Comparison of ENCODE assay signal across 1 cellular context in the genomic region with DNA sequence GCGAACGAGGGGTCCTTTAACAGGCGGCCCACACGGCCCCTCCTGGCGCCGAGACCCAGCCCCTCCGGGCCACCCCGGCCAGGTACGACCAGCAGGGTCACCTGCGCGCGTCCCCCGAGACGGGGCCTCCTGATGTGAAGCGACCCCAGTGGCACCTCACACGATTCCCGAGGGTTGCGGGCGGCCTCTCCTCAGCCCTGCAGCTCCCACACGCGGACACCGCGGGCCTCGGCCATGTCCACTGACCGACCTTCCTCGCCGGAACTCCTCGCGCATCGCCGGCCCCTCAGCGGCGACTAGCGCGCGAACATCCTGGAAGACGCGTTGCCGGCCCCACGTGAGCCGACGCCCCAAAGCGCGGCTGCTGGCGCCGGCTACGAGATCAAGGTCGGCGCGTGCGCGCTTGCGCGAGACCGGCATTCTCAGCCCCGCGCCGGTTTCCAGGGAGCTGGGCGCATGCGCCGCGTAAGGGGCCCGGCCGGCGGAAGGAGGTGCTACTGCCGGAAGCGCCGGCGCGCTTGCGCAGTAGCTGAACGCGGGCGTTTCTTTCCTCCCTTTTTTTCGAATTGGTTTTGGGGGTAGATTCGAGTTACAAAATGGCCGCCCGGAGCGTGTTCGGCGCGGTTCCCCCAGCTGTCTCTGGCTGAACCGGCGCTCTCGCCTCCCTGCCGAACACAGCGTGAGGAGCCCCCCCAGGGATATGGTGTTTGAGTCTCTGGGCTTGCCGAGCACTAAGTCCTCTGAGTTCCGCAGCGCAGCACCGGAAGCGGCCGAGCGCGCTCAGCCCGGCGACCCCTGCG.
TF ChIP-seq lines count a peak whose summit lies in the region.

A gene with protein sequence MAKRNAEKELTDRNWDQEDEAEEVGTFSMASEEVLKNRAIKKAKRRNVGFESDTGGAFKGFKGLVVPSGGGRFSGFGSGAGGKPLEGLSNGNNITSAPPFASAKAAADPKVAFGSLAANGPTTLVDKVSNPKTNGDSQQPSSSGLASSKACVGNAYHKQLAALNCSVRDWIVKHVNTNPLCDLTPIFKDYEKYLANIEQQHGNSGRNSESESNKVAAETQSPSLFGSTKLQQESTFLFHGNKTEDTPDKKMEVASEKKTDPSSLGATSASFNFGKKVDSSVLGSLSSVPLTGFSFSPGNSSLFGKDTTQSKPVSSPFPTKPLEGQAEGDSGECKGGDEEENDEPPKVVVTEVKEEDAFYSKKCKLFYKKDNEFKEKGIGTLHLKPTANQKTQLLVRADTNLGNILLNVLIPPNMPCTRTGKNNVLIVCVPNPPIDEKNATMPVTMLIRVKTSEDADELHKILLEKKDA (plus strand): TSS at position 509 of the 800 bp plus-strand sequence. CDS start 4,253 bp downstream, outside the sequence.

TF ChIP-seq in GM12878, 131 proteins besides CTCF, POLR2A, EP300 and RAD21 (continued from another document and continues in another):
- TF ChIP-seq, protein P1, sequence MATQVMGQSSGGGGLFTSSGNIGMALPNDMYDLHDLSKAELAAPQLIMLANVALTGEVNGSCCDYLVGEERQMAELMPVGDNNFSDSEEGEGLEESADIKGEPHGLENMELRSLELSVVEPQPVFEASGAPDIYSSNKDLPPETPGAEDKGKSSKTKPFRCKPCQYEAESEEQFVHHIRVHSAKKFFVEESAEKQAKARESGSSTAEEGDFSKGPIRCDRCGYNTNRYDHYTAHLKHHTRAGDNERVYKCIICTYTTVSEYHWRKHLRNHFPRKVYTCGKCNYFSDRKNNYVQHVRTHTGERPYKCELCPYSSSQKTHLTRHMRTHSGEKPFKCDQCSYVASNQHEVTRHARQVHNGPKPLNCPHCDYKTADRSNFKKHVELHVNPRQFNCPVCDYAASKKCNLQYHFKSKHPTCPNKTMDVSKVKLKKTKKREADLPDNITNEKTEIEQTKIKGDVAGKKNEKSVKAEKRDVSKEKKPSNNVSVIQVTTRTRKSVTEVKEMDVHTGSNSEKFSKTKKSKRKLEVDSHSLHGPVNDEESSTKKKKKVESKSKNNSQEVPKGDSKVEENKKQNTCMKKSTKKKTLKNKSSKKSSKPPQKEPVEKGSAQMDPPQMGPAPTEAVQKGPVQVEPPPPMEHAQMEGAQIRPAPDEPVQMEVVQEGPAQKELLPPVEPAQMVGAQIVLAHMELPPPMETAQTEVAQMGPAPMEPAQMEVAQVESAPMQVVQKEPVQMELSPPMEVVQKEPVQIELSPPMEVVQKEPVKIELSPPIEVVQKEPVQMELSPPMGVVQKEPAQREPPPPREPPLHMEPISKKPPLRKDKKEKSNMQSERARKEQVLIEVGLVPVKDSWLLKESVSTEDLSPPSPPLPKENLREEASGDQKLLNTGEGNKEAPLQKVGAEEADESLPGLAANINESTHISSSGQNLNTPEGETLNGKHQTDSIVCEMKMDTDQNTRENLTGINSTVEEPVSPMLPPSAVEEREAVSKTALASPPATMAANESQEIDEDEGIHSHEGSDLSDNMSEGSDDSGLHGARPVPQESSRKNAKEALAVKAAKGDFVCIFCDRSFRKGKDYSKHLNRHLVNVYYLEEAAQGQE (IDR thresholded peaks at IDR 0.05; ENCODE audit: low read depth, low read length): 0 out of 2 replicates have a peak, but pooled peaks have one; percentile 14
- peak; percentile 82 for TF ChIP-seq TAF1 (IDR thresholded peaks at IDR 0.05; ENCODE audit: borderline replicate concordance, low read depth, low read length)
- peak; percentile 71; the same call in 1 of the 2 replicates for TF ChIP-seq CHD2 (IDR thresholded peaks at IDR 0.05; ENCODE audit: borderline replicate concordance, low read depth, low read length)
- peak; percentile 86 to 93 for TF ChIP-seq BHLHE40 (IDR thresholded peaks at IDR 0.05; ENCODE audit: borderline replicate concordance in 1 of 2, low read depth in 2 of 2, low read length in 1 of 2)
- peak; percentile 34; the same call in 1 of the 2 replicates for TF ChIP-seq SMARCA5 (IDR thresholded peaks at IDR 0.05)
- TF ChIP-seq SREBF1 (IDR thresholded peaks at IDR 0.05; ENCODE audit: low read length): no peak
- TF ChIP-seq HDAC6 (IDR thresholded peaks at IDR 0.05; ENCODE audit: unreplicated experiment): no peak
- TF ChIP-seq, protein P2, sequence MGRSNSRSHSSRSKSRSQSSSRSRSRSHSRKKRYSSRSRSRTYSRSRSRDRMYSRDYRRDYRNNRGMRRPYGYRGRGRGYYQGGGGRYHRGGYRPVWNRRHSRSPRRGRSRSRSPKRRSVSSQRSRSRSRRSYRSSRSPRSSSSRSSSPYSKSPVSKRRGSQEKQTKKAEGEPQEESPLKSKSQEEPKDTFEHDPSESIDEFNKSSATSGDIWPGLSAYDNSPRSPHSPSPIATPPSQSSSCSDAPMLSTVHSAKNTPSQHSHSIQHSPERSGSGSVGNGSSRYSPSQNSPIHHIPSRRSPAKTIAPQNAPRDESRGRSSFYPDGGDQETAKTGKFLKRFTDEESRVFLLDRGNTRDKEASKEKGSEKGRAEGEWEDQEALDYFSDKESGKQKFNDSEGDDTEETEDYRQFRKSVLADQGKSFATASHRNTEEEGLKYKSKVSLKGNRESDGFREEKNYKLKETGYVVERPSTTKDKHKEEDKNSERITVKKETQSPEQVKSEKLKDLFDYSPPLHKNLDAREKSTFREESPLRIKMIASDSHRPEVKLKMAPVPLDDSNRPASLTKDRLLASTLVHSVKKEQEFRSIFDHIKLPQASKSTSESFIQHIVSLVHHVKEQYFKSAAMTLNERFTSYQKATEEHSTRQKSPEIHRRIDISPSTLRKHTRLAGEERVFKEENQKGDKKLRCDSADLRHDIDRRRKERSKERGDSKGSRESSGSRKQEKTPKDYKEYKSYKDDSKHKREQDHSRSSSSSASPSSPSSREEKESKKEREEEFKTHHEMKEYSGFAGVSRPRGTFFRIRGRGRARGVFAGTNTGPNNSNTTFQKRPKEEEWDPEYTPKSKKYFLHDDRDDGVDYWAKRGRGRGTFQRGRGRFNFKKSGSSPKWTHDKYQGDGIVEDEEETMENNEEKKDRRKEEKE (IDR thresholded peaks at IDR 0.05): no peak
- TF ChIP-seq, protein P3, sequence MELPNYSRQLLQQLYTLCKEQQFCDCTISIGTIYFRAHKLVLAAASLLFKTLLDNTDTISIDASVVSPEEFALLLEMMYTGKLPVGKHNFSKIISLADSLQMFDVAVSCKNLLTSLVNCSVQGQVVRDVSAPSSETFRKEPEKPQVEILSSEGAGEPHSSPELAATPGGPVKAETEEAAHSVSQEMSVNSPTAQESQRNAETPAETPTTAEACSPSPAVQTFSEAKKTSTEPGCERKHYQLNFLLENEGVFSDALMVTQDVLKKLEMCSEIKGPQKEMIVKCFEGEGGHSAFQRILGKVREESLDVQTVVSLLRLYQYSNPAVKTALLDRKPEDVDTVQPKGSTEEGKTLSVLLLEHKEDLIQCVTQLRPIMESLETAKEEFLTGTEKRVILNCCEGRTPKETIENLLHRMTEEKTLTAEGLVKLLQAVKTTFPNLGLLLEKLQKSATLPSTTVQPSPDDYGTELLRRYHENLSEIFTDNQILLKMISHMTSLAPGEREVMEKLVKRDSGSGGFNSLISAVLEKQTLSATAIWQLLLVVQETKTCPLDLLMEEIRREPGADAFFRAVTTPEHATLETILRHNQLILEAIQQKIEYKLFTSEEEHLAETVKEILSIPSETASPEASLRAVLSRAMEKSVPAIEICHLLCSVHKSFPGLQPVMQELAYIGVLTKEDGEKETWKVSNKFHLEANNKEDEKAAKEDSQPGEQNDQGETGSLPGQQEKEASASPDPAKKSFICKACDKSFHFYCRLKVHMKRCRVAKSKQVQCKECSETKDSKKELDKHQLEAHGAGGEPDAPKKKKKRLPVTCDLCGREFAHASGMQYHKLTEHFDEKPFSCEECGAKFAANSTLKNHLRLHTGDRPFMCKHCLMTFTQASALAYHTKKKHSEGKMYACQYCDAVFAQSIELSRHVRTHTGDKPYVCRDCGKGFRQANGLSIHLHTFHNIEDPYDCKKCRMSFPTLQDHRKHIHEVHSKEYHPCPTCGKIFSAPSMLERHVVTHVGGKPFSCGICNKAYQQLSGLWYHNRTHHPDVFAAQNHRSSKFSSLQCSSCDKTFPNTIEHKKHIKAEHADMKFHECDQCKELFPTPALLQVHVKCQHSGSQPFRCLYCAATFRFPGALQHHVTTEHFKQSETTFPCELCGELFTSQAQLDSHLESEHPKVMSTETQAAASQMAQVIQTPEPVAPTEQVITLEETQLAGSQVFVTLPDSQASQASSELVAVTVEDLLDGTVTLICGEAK (IDR thresholded peaks at IDR 0.05; ENCODE audit: borderline replicate concordance): peak; percentile 32; the same call in 1 of the 2 replicates
- TF ChIP-seq GABPA (IDR thresholded peaks at IDR 0.05; ENCODE audit: low read depth): no peak
- TF ChIP-seq HDGF (IDR thresholded peaks at IDR 0.05): 0 out of 2 replicates have a peak, but pooled peaks have one; percentile 34
- peak; percentile 50; the same call in 1 of the 2 replicates for TF ChIP-seq CREB1 (IDR thresholded peaks at IDR 0.05; ENCODE audit: low read depth)
- TF ChIP-seq NR2F1 (conservative IDR thresholded peaks at IDR 0.05): peak; percentile 41
- no peak for TF ChIP-seq ZNF217 (IDR thresholded peaks at IDR 0.05)
- TF ChIP-seq, protein P4, sequence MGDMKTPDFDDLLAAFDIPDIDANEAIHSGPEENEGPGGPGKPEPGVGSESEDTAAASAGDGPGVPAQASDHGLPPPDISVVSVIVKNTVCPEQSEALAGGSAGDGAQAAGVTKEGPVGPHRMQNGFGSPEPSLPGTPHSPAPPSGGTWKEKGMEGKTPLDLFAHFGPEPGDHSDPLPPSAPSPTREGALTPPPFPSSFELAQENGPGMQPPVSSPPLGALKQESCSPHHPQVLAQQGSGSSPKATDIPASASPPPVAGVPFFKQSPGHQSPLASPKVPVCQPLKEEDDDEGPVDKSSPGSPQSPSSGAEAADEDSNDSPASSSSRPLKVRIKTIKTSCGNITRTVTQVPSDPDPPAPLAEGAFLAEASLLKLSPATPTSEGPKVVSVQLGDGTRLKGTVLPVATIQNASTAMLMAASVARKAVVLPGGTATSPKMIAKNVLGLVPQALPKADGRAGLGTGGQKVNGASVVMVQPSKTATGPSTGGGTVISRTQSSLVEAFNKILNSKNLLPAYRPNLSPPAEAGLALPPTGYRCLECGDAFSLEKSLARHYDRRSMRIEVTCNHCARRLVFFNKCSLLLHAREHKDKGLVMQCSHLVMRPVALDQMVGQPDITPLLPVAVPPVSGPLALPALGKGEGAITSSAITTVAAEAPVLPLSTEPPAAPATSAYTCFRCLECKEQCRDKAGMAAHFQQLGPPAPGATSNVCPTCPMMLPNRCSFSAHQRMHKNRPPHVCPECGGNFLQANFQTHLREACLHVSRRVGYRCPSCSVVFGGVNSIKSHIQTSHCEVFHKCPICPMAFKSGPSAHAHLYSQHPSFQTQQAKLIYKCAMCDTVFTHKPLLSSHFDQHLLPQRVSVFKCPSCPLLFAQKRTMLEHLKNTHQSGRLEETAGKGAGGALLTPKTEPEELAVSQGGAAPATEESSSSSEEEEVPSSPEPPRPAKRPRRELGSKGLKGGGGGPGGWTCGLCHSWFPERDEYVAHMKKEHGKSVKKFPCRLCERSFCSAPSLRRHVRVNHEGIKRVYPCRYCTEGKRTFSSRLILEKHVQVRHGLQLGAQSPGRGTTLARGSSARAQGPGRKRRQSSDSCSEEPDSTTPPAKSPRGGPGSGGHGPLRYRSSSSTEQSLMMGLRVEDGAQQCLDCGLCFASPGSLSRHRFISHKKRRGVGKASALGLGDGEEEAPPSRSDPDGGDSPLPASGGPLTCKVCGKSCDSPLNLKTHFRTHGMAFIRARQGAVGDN (IDR thresholded peaks at IDR 0.05): peak; percentile 51; the same call in 1 of the 2 replicates
- TF ChIP-seq, protein P5, sequence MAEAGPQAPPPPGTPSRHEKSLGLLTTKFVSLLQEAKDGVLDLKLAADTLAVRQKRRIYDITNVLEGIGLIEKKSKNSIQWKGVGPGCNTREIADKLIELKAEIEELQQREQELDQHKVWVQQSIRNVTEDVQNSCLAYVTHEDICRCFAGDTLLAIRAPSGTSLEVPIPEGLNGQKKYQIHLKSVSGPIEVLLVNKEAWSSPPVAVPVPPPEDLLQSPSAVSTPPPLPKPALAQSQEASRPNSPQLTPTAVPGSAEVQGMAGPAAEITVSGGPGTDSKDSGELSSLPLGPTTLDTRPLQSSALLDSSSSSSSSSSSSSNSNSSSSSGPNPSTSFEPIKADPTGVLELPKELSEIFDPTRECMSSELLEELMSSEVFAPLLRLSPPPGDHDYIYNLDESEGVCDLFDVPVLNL (IDR thresholded peaks at IDR 0.05; ENCODE audit: low read depth, low read length): peak; percentile 73
- TF ChIP-seq RFX5 (IDR thresholded peaks at IDR 0.05; ENCODE audit: low read depth, low read length): no peak
- 0 out of 2 replicates have a peak, but pooled peaks have one; percentile 16 for TF ChIP-seq ZNF384 (IDR thresholded peaks at IDR 0.05; ENCODE audit: borderline replicate concordance, low read depth, low read length)
- peak; percentile 43 for TF ChIP-seq MYC (IDR thresholded peaks at IDR 0.05; ENCODE audit: insufficient read depth, insufficient read length, insufficient replicate concordance, low read length, severe bottlenecking)
- peak; percentile 21; the same call in 1 of the 2 replicates for TF ChIP-seq CREM (IDR thresholded peaks at IDR 0.05; ENCODE audit: low read depth)
- peak; percentile 99 for TF ChIP-seq MXI1 (IDR thresholded peaks at IDR 0.05; ENCODE audit: low read depth, low read length)
- TF ChIP-seq, protein P6, sequence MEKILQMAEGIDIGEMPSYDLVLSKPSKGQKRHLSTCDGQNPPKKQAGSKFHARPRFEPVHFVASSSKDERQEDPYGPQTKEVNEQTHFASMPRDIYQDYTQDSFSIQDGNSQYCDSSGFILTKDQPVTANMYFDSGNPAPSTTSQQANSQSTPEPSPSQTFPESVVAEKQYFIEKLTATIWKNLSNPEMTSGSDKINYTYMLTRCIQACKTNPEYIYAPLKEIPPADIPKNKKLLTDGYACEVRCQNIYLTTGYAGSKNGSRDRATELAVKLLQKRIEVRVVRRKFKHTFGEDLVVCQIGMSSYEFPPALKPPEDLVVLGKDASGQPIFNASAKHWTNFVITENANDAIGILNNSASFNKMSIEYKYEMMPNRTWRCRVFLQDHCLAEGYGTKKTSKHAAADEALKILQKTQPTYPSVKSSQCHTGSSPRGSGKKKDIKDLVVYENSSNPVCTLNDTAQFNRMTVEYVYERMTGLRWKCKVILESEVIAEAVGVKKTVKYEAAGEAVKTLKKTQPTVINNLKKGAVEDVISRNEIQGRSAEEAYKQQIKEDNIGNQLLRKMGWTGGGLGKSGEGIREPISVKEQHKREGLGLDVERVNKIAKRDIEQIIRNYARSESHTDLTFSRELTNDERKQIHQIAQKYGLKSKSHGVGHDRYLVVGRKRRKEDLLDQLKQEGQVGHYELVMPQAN (conservative IDR thresholded peaks at IDR 0.05): peak; percentile 76
- TF ChIP-seq, protein P7, sequence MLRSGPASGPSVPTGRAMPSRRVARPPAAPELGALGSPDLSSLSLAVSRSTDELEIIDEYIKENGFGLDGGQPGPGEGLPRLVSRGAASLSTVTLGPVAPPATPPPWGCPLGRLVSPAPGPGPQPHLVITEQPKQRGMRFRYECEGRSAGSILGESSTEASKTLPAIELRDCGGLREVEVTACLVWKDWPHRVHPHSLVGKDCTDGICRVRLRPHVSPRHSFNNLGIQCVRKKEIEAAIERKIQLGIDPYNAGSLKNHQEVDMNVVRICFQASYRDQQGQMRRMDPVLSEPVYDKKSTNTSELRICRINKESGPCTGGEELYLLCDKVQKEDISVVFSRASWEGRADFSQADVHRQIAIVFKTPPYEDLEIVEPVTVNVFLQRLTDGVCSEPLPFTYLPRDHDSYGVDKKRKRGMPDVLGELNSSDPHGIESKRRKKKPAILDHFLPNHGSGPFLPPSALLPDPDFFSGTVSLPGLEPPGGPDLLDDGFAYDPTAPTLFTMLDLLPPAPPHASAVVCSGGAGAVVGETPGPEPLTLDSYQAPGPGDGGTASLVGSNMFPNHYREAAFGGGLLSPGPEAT (IDR thresholded peaks at IDR 0.05; ENCODE audit: low read depth): 0 out of 2 replicates have a peak, but pooled peaks have one; percentile 32
- peak; percentile 68 for TF ChIP-seq LARP7 (IDR thresholded peaks at IDR 0.05)
- no peak for TF ChIP-seq TARDBP (IDR thresholded peaks at IDR 0.05; ENCODE audit: borderline replicate concordance)
- TF ChIP-seq HCFC1 (IDR thresholded peaks at IDR 0.05; ENCODE audit: low read length): peak; percentile 40
- TF ChIP-seq GATAD2B (conservative IDR thresholded peaks at IDR 0.05; ENCODE audit: low read depth): peak; percentile 49
- peak; percentile 56; the same call in 1 of the 2 replicates for TF ChIP-seq ZNF207 (IDR thresholded peaks at IDR 0.05; ENCODE audit: borderline replicate concordance)
- no peak for TF ChIP-seq MYB (IDR thresholded peaks at IDR 0.05; ENCODE audit: borderline replicate concordance, low read depth, low read length)
